In the genomic region with DNA sequence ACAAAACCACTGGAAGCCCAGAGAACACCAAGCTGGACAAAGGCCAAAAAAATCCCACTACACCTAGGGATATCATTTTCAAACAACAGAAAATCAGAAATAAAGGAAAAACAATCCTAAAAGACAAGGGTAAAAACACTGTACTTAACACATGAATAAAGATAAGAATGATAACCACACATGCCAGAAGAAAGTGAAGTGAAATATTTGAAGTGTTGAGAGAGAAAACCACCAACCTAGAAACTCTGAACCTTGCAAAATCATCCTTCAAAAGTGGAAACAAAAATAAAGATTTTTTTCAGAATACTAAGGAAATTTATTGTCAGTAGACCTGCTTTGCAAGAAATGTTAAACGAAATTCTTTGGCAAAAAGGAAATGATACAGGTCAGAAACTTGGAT, we compare ENCODE assay signal across 16 cellular contexts. TPM values are rescaled to one million over a fixed set of nuclear protein-coding genes. Genes with fewer than 3 reads are reported as not detected.
DNase-seq lines count a peak whose midpoint lies in the region; ATAC-seq and TF ChIP-seq lines count a peak whose summit lies in the region.
"Had no signal": no experiment of that assay in that cellular context is flagged by ENCODE, and none has a peak within 500 bp of the region (broad histone marks: within the 10 kb centered on the region; RNA-seq: fewer than 3 reads in every experiment).

No MANE protein-coding gene starts in this region.

- peak in 1 of 2 donors; percentile 24 for DNase-seq in cardiac muscle cell (ENCODE audit: low read depth in 1 of 2, low spot score in 1 of 2)
- DNase-seq in heart right ventricle = no peak
- no peak for DNase-seq in T-cell
- no peak for DNase-seq in hepatocyte (ENCODE audit: low spot score)
- DNase-seq in sigmoid colon = no peak
- DNase-seq in iPS-NIHi11 (ENCODE audit: low spot score) = no peak
- DNase-seq in NCI-H1048 (lab: John Stamatoyannopoulos, UW) = no peak
- DNase-seq: adrenal gland, Calu3, mammary epithelial cell, NCI-H1436 treated with DMSO at 0.1 percent for 48 hours, NCI-H510A had no signal

- POLR2A ChIA-PET in T-cell (lab: Charles Lee) = interaction anchor here in 1 of 2 donors (0.5 kb wide), 1 partner anchor 751 kb away, joined by 4 read pairs; no protein-coding TSS in a partner anchor

- intact Hi-C loops in heart right ventricle (cut with DNase I) (loop anchor here in 1 of 10 donors (10.0 kb wide), 1 partner anchor 205 kb away; no protein-coding TSS in a partner anchor), sigmoid colon (cut with DNase I) (no loop called here)

- no peak for TF ChIP-seq EP300 in sigmoid colon (IDR thresholded peaks at IDR 0.05)

- WGBS in heart right ventricle, 2 donors = 46 to 50% methylated on average over 1 of the region's 1 CpG
- 56% methylated on average over 1 of the region's 1 CpG for WGBS in hepatocyte (ENCODE audit: low lambda C conversion rate, missing lambda C conversion rate)
- WGBS in sigmoid colon, 2 donors = 45 to 83% methylated on average over 1 of the region's 1 CpG

- H3K27me3 Mint-ChIP-seq in T-cell = no peaks in the 10 kb centered on the region
- no peaks in the 10 kb centered on the region for H3K27me3 Mint-ChIP-seq in stimulated activated memory B cell treated with anti-CD40 and anti-IgM and Interleukin-4, amounts not matched to agents 10 μg/mL and 1 μg/mL and 100 μg/mL, for 72 hours

- H3K4me2 ChIP-seq in hepatocyte = peak overlapping the region; percentile 19

- H3K27ac ChIP-seq in cardiac muscle cell (peak overlapping the region; percentile 86), heart right ventricle (no peak overlapping the region), hepatocyte (peak overlapping the region; percentile 39), sigmoid colon (no peak overlapping the region)
- H3K27ac ChIP-seq: adrenal gland had no signal

- peaks cover 28% of the 10 kb centered on the region for H3K36me3 Mint-ChIP-seq in T-cell
- H3K36me3 Mint-ChIP-seq in stimulated activated memory B cell treated with anti-CD40 and anti-IgM and Interleukin-4, amounts not matched to agents 10 μg/mL and 1 μg/mL and 100 μg/mL, for 72 hours = peaks cover 20% of the 10 kb centered on the region

- ATAC-seq in heart right ventricle (no peak), T-cell (replicated peaks in 1 of 4) (peak in 1 of 4 experiments; percentile 67)
- ATAC-seq in stimulated activated memory B cell treated with anti-CD40 and anti-IgM and Interleukin-4, amounts not matched to agents 10 μg/mL and 1 μg/mL and 100 μg/mL, for 72 hours = no peak
- ATAC-seq: activated CD4-positive, CD25-positive, alpha-beta regulatory T cell treated with anti-CD3 and anti-CD28 coated beads, Interleukin-2, amount 50 U/mL, for 24 hours; Panc1 had no signal

- H3K4me1 ChIP-seq in cardiac muscle cell (ENCODE audit: low read depth) (peaks cover 16% of the 10 kb centered on the region), heart right ventricle (peaks cover 0 to 28% (median 12%) of the 10 kb centered on the region in 9 donors), hepatocyte (ENCODE audit: insufficient read depth) (peaks cover 22% of the 10 kb centered on the region), sigmoid colon (peaks cover 0 to 27% (median 11%) of the 10 kb centered on the region in 4 donors)

- peaks cover 66 to 70% (median 67%) of the 10 kb centered on the region in 3 donors for H3K4me1 Mint-ChIP-seq in T-cell
- H3K4me1 Mint-ChIP-seq in stimulated activated memory B cell treated with anti-CD40 and anti-IgM and Interleukin-4, amounts not matched to agents 10 μg/mL and 1 μg/mL and 100 μg/mL, for 72 hours = peaks cover 70% of the 10 kb centered on the region

- H3K27me3 ChIP-seq in cardiac muscle cell (no peaks in the 10 kb centered on the region), heart right ventricle (no peaks in the 10 kb centered on the region), hepatocyte (no peaks in the 10 kb centered on the region), sigmoid colon (no peaks in the 10 kb centered on the region)
- H3K27me3 ChIP-seq: adrenal gland had no signal

- H3K79me2 ChIP-seq in hepatocyte = peaks cover 94% of the 10 kb centered on the region

- H3K27ac Mint-ChIP-seq in T-cell = peak overlapping the region; percentile 12 to 72
- peak overlapping the region; percentile 25 for H3K27ac Mint-ChIP-seq in stimulated activated memory B cell treated with anti-CD40 and anti-IgM and Interleukin-4, amounts not matched to agents 10 μg/mL and 1 μg/mL and 100 μg/mL, for 72 hours

- H3K36me3 ChIP-seq in cardiac muscle cell (peaks cover 10% of the 10 kb centered on the region), heart right ventricle (peaks cover 0 to 33% (median 11%) of the 10 kb centered on the region in 9 donors), hepatocyte (replicated peaks; ENCODE audit: insufficient read depth, low read depth) (no peaks in the 10 kb centered on the region), sigmoid colon (peaks cover 0 to 29% (median 0%) of the 10 kb centered on the region in 4 donors)
- H3K36me3 ChIP-seq: adrenal gland had no signal

- no peak for TF ChIP-seq CTCF in cardiac muscle cell (IDR thresholded peaks at IDR 0.05; ENCODE audit: low read depth, low read length)
- no peak for TF ChIP-seq CTCF in heart right ventricle (IDR thresholded peaks at IDR 0.05)
- TF ChIP-seq CTCF in hepatocyte (IDR thresholded peaks at IDR 0.05; ENCODE audit: poor library complexity) = no peak
- no peak for TF ChIP-seq CTCF in sigmoid colon (IDR thresholded peaks at IDR 0.05)

- H3K9me3 Mint-ChIP-seq in T-cell = no peaks in the 10 kb centered on the region
- no peaks in the 10 kb centered on the region for H3K9me3 Mint-ChIP-seq in stimulated activated memory B cell treated with anti-CD40 and anti-IgM and Interleukin-4, amounts not matched to agents 10 μg/mL and 1 μg/mL and 100 μg/mL, for 72 hours

- H3K9me3 ChIP-seq in cardiac muscle cell (ENCODE audit: low read depth) = no peaks in the 10 kb centered on the region
- no peaks in the 10 kb centered on the region for H3K9me3 ChIP-seq in heart right ventricle
- H3K9me3 ChIP-seq in hepatocyte (ENCODE audit: low read depth) = no peaks in the 10 kb centered on the region
- H3K9me3 ChIP-seq in sigmoid colon = no peaks in the 10 kb centered on the region
- H3K9me3 ChIP-seq: adrenal gland had no signal

- peak overlapping the region in 1 of 3 donors; percentile 36 for H3K4me3 Mint-ChIP-seq in T-cell
- H3K4me3 Mint-ChIP-seq in stimulated activated memory B cell treated with anti-CD40 and anti-IgM and Interleukin-4, amounts not matched to agents 10 μg/mL and 1 μg/mL and 100 μg/mL, for 72 hours = no peak overlapping the region

- peaks cover 12% of the 10 kb centered on the region for H4K20me1 ChIP-seq in hepatocyte (ENCODE audit: insufficient read depth, poor library complexity, severe bottlenecking)

- H3K9me2 ChIP-seq in hepatocyte (replicated peaks; ENCODE audit: insufficient read depth) = no peaks in the 10 kb centered on the region

- CTCF ChIA-PET in T-cell (lab: Charles Lee) = interaction anchor here in 1 of 2 donors (0.6 kb wide), 1 partner anchor 728 kb away, joined by 3 read pairs; no protein-coding TSS in a partner anchor

- no peak for TF ChIP-seq POLR2A in sigmoid colon (IDR thresholded peaks at IDR 0.05)

- H3K4me3 ChIP-seq in cardiac muscle cell (no peak overlapping the region), heart right ventricle (no peak overlapping the region), hepatocyte (no peak overlapping the region), sigmoid colon (no peak overlapping the region)
- H3K4me3 ChIP-seq: adrenal gland had no signal

- H2AFZ ChIP-seq in hepatocyte = no peak overlapping the region
- H2AFZ ChIP-seq: parathyroid adenoma had no signal

RNA-seq across cellular contexts. Expression of a gene that starts 45.1 kb away (rescaled TPM):
- total RNA-seq in cardiac muscle cell = 28.0 and 42.2 TPM in 2 replicates
- polyA plus RNA-seq in cardiac muscle cell = 33.3 and 45.4 TPM in 2 replicates
- 100 to 1,000 TPM in 3 of 10 donors, 10 to 100 TPM in 7; 71.0 to 121 (median 86.9) TPM for total RNA-seq in heart right ventricle
- 10 to 100 TPM; 14.5 to 14.8 TPM for polyA plus RNA-seq in heart right ventricle
- 10 to 100 TPM; 55.2 to 65.0 (median 57.5) TPM for total RNA-seq in T-cell
- 38.3 and 44.0 TPM in 2 replicates for total RNA-seq in hepatocyte
- 38.9 and 42.5 TPM in 2 replicates for polyA plus RNA-seq in hepatocyte
- 10 to 100 TPM; 34.9 to 50.1 (median 40.3) TPM for total RNA-seq in sigmoid colon
- 10 to 100 TPM in 2 of 3 donors, 1 to 10 TPM in 1; 9.6 to 12.8 (median 11.1) TPM for polyA plus RNA-seq in sigmoid colon

RNA-seq across cellular contexts. Expression of a gene that starts 53.8 kb away (rescaled TPM):
- total RNA-seq in cardiac muscle cell (3.1 and 4.9 TPM in 2 replicates), heart right ventricle (1 to 10 TPM; 2.1 to 3.9 (median 2.9) TPM), T-cell (10 to 100 TPM in 3 of 5 donors, 1 to 10 TPM in 2; 5.8 to 11.6 (median 10.0) TPM), hepatocyte (6.4 and 8.2 TPM in 2 replicates), sigmoid colon (1 to 10 TPM; 1.9 to 4.6 (median 2.7) TPM)
- polyA plus RNA-seq in cardiac muscle cell (3.9 and 4.2 TPM in 2 replicates), heart right ventricle (1 to 10 TPM; 1.8 TPM), hepatocyte (1.7 and 1.9 TPM in 2 replicates), sigmoid colon (1 to 10 TPM; 1.2 to 3.2 (median 1.2) TPM)

Comparison
In these comparisons a context has a peak if more than half of its experiments do, and no peak if none do; other contexts are left out.
1. H3K27ac ChIP-seq: peak in cardiac muscle cell (single experiment) and hepatocyte (single experiment); none in heart right ventricle (0 of 10) and sigmoid colon (0 of 4).